28 cellular contexts compared by ENCODE assay signal in genomic region chr6:34705241-34705640, GRCh38. TPM values are rescaled to one million over a fixed set of nuclear protein-coding genes. Genes with fewer than 3 reads are reported as not detected.
DNase-seq lines count a peak whose midpoint lies in the region; ATAC-seq and TF ChIP-seq lines count a peak whose summit lies in the region.
"Had no signal": no experiment of that assay in that cellular context is flagged by ENCODE, and none has a peak within 500 bp of the region (broad histone marks: within the 10 kb centered on the region; RNA-seq: fewer than 3 reads in every experiment).

No MANE protein-coding gene starts in this region.

- no peak overlapping the region for H3K27ac Mint-ChIP-seq in natural killer cell treated with Interleukin-12 subunit alpha and Interleukin-12 subunit beta and Interleukin-15 and Interleukin-18, amount 100 ng/mL, for 72 hours

- 48 to 62% methylated on average over 3 of the region's 3 CpGs for WGBS in heart right ventricle, 2 donors

- H3K4me1 ChIP-seq in left ventricle myocardium inferior (peaks cover 21% of the 10 kb centered on the region), heart right ventricle (peaks cover 0 to 27% (median 13%) of the 10 kb centered on the region in 9 donors)
- H3K4me1 ChIP-seq: colonic mucosa had no signal

- no peak overlapping the region for H3K4me3 Mint-ChIP-seq in natural killer cell treated with Interleukin-12 subunit alpha and Interleukin-12 subunit beta and Interleukin-15 and Interleukin-18, amount 100 ng/mL, for 72 hours

- no peaks in the 10 kb centered on the region for H3K36me3 ChIP-seq in left ventricle myocardium inferior
- no peaks in the 10 kb centered on the region for H3K36me3 ChIP-seq in heart right ventricle
- H3K36me3 ChIP-seq: BLaER1, brain microvascular endothelial cell, colonic mucosa, gastroesophageal sphincter, vagina had no signal

- H3K4me3 ChIP-seq in left ventricle myocardium inferior (no peak overlapping the region), heart right ventricle (no peak overlapping the region), fibroblast of villous mesenchyme (ENCODE audit: low read depth, low read length) (no peak overlapping the region)
- H3K4me3 ChIP-seq: BLaER1, colonic mucosa, gastroesophageal sphincter, GM12878, psoas muscle, testis, vagina had no signal

- no peaks in the 10 kb centered on the region for H3K9me3 ChIP-seq in left ventricle myocardium inferior (replicated peaks)
- H3K9me3 ChIP-seq in heart right ventricle: no peaks in the 10 kb centered on the region
- H3K9me3 ChIP-seq: BLaER1, colonic mucosa, gastroesophageal sphincter, psoas muscle, testis, vagina had no signal

- no peaks in the 10 kb centered on the region for H3K9me3 Mint-ChIP-seq in natural killer cell treated with Interleukin-12 subunit alpha and Interleukin-12 subunit beta and Interleukin-15 and Interleukin-18, amount 100 ng/mL, for 72 hours

- H3K36me3 Mint-ChIP-seq in natural killer cell treated with Interleukin-12 subunit alpha and Interleukin-12 subunit beta and Interleukin-15 and Interleukin-18, amount 100 ng/mL, for 72 hours: no peaks in the 10 kb centered on the region

- H3K27ac ChIP-seq in left ventricle myocardium inferior (replicated peaks) (peak overlapping the region; percentile 50), heart right ventricle (no peak overlapping the region), VCaP (peak overlapping the region; percentile 19)
- H3K27ac ChIP-seq: BLaER1, brain microvascular endothelial cell, colonic mucosa, gastroesophageal sphincter, psoas muscle, vagina had no signal

- peaks cover 0 to 3% of the 10 kb centered on the region in 2 donors for H3K27me3 Mint-ChIP-seq in natural killer cell treated with Interleukin-12 subunit alpha and Interleukin-12 subunit beta and Interleukin-15 and Interleukin-18, amount 100 ng/mL, for 72 hours

- DNase-seq in left ventricle myocardium inferior (no peak), heart right ventricle (no peak), fibroblast of villous mesenchyme (ENCODE audit: low read depth) (peak; percentile 8), epidermal melanocyte (ENCODE audit: insufficient read length, low spot score) (no peak)
- DNase-seq in natural killer cell treated with Interleukin-12 subunit alpha and Interleukin-12 subunit beta and Interleukin-15 and Interleukin-18, amount 100 ng/mL, for 72 hours (ENCODE audit: low spot score): no peak
- DNase-seq: ACHN; activated effector memory CD4-positive, alpha-beta T cell treated with Interleukin-2 at 50 U/mL for 16 hours; activated T-cell treated with anti-CD3 and anti-CD28 coated beads for 4 hours; brain microvascular endothelial cell; colonic mucosa; effector memory CD4-positive, alpha-beta T cell; mesenchymal stem cell; NCI-H1105 treated with DMSO at 0.1 percent for 48 hours; NCI-H2029; NCI-H524 treated with DMSO at 0.1 percent for 48 hours; psoas muscle; Right ventricle myocardium superior; stimulated activated naive CD4-positive, alpha-beta T cell treated with Interleukin-2 at 50 U/mL for 16 hours; testis had no signal

- ATAC-seq in heart right ventricle (no peak), GM21529 (IDR thresholded peaks at IDR 0.05; ENCODE audit: unreplicated experiment) (no peak), HG03175 (IDR thresholded peaks at IDR 0.05; ENCODE audit: unreplicated experiment) (no peak)
- no peak for ATAC-seq in natural killer cell treated with Interleukin-12 subunit alpha and Interleukin-12 subunit beta and Interleukin-15 and Interleukin-18, amount 100 ng/mL, for 72 hours
- ATAC-seq: esophagus mucosa, gastroesophageal sphincter, GM12878, left lobe of liver, psoas muscle had no signal

- no peak for TF ChIP-seq CTCF in left ventricle myocardium inferior (IDR thresholded peaks at IDR 0.05; ENCODE audit: borderline replicate concordance)
- TF ChIP-seq CTCF in heart right ventricle (IDR thresholded peaks at IDR 0.05): no peak
- TF ChIP-seq CTCF in VCaP (conservative IDR thresholded peaks at IDR 0.05): no peak
- no peak for TF ChIP-seq CTCF in fibroblast of villous mesenchyme (IDR thresholded peaks at IDR 0.05; ENCODE audit: insufficient read depth, low read depth, low read length)

- no peaks in the 10 kb centered on the region for H3K4me1 Mint-ChIP-seq in natural killer cell treated with Interleukin-12 subunit alpha and Interleukin-12 subunit beta and Interleukin-15 and Interleukin-18, amount 100 ng/mL, for 72 hours (ENCODE audit: low read depth in 2 of 2)

- H3K27me3 ChIP-seq in left ventricle myocardium inferior (ENCODE audit: low read depth) (no peaks in the 10 kb centered on the region), heart right ventricle (no peaks in the 10 kb centered on the region)
- H3K27me3 ChIP-seq: BLaER1, brain microvascular endothelial cell, colonic mucosa, gastroesophageal sphincter, testis, vagina had no signal

- intact Hi-C loops in left ventricle myocardium inferior (cut with micrococcal nuclease) (no loop called here), heart right ventricle (cut with DNase I) (loop anchor here in 1 of 10 donors (10.0 kb wide), 1 partner anchor 240 kb away; the partner anchor contains the start of gene PACSIN1)

RNA-seq across cellular contexts. Expression of gene ILRUN, which starts 8.7 kb away (rescaled TPM):
- 132 TPM for total RNA-seq in left ventricle myocardium inferior
- 100 to 1,000 TPM in 8 of 10 donors, 10 to 100 TPM in 2; 86.9 to 157 (median 114) TPM for total RNA-seq in heart right ventricle
- 10 to 100 TPM; 54.9 to 63.0 TPM for polyA plus RNA-seq in heart right ventricle
- total RNA-seq in fibroblast of villous mesenchyme: 42.2 and 58.3 TPM in 2 replicates
- 10 to 100 TPM; 68.1 to 70.0 TPM for total RNA-seq in natural killer cell treated with Interleukin-12 subunit alpha and Interleukin-12 subunit beta and Interleukin-15 and Interleukin-18, amount 100 ng/mL, for 72 hours

RNA-seq across cellular contexts. Expression of gene SNRPC, which starts 52.1 kb away (rescaled TPM):
- total RNA-seq in left ventricle myocardium inferior (159 TPM), heart right ventricle (100 to 1,000 TPM; 125 to 204 (median 144) TPM), fibroblast of villous mesenchyme (72.5 and 75.7 TPM in 2 replicates)
- 100 to 1,000 TPM; 168 to 224 TPM for polyA plus RNA-seq in heart right ventricle
- total RNA-seq in natural killer cell treated with Interleukin-12 subunit alpha and Interleukin-12 subunit beta and Interleukin-15 and Interleukin-18, amount 100 ng/mL, for 72 hours: 100 to 1,000 TPM; 106 to 123 TPM

Comparison
In these comparisons a context has a peak if more than half of its experiments do, and no peak if none do; other contexts are left out.
1. H3K27ac ChIP-seq: peak in left ventricle myocardium inferior (single experiment) and VCaP (single experiment); none in heart right ventricle (0 of 10).